ENCODE assay signal across 8 cellular contexts in genomic region chr7:138459300-138460175, GRCh38.
A peak's percentile ranks its signal among the peaks of the same experiment; 100 is the strongest.
DNase-seq lines count a peak whose midpoint lies in the region; ATAC-seq and TF ChIP-seq lines count a peak whose summit lies in the region.

No MANE protein-coding gene starts in this region.

- H3K4me3 ChIP-seq in choroid plexus epithelial cell (ENCODE audit: low read depth, low read length) = peak overlapping the region; percentile 66

- peak; percentile 98 for DNase-seq in AG08396 (ENCODE audit: low spot score)
- peak; percentile 97 for DNase-seq in NCI-H345 treated with DMSO at 0.1 percent for 48 hours (lab: John Stamatoyannopoulos, UW; ENCODE audit: unreplicated experiment)
- peak; percentile 95 for DNase-seq in activated CD4-positive, CD25-positive, alpha-beta regulatory T cell treated with anti-CD3 and anti-CD28 coated beads, Interleukin-2, amount 50 U/mL, for 16 hours (ENCODE audit: low read depth, low spot score)
- peak; percentile 99 for DNase-seq in choroid plexus epithelial cell (ENCODE audit: low read depth)
- DNase-seq in kidney glomerular epithelial cell (lab: John Stamatoyannopoulos, UW) = peak; percentile 96
- DNase-seq in stimulated activated CD4-positive, alpha-beta T cell treated with anti-CD3 and anti-CD28 coated beads, Interleukin-15, amount 100 ng/mL, for 48 hours (ENCODE audit: low read depth in 2 of 2) = peak; percentile 95 to 96

- peak; percentile 34 for TF ChIP-seq CTCF in choroid plexus epithelial cell (conservative IDR thresholded peaks at IDR 0.05; ENCODE audit: low read depth, low read length)

- ATAC-seq in GM19025 (IDR thresholded peaks at IDR 0.05; ENCODE audit: low read depth, unreplicated experiment) (peak; percentile 77), HG03342 (IDR thresholded peaks at IDR 0.05; ENCODE audit: unreplicated experiment) (peak; percentile 76)

Comparison
In these comparisons a context has a peak if more than half of its experiments do, and no peak if none do; other contexts are left out.
1. Peak in every context shown above with its lines: DNase-seq, ATAC-seq and H3K4me3 ChIP-seq.